8 cellular contexts compared by ENCODE assay signal in the genomic region with DNA sequence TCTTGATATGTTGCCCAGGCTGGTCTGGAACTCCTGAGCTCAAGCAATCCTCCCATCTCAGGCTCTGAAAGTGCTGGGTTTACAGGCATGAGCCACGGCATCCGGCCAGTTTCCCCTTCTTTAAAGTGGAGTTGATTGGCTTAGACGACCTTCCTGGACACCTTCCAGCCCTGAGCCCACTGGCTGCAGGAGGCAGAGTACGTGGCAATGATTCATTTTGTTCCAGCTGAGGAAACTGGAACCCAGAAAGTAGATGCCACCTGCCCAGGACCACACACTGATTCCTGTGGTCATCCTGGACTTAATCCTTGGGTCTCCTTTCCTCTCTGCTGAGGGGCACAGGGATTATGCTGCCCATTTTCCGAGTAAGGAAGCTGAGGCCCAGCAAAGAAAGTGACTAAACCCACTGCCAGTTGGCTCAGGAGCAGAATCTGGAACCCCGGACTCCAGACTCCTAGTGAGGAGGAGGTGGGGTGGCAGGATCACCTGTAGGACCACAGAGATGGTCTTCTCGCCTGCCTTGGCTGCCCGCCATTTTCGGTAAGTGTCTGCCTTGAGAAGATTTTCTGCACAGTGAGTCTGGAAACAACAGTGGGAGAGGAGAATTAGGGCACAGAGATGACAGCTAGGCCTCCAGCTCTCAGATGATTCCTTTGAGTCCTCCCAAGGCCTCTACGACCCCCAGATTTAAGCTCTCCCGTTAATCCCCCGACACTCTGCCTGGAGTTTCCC. TPM values are rescaled to one million over a fixed set of nuclear protein-coding genes. Genes with fewer than 3 reads are reported as not detected.
A peak's percentile ranks its signal among the peaks of the same experiment; 100 is the strongest.
DNase-seq lines count a peak whose midpoint lies in the region; ATAC-seq, FAIRE-seq and TF ChIP-seq lines count a peak whose summit lies in the region.

No MANE protein-coding gene starts in this region.

- H3K36me3 ChIP-seq in HUES64 (ENCODE audit: insufficient read depth, low read length) = peaks cover 23% of the 10 kb centered on the region; the same call in 1 of the 2 replicates
- peaks cover 5% of the 10 kb centered on the region for H3K36me3 ChIP-seq in astrocyte (ENCODE audit: insufficient read depth, low read length)
- H3K36me3 ChIP-seq in upper lobe of left lung = peaks cover 0 to 13% (median 2%) of the 10 kb centered on the region in 4 donors

- no peak for TF ChIP-seq POLR2A in lower leg skin (IDR thresholded peaks at IDR 0.05)
- no peak for TF ChIP-seq POLR2A in upper lobe of left lung (IDR thresholded peaks at IDR 0.05)

- peak overlapping the region; percentile 81 for H2AFZ ChIP-seq in astrocyte (ENCODE audit: low read depth, low read length)

- peak overlapping the region; percentile 97 for H3K4me2 ChIP-seq in astrocyte (ENCODE audit: low read length)

- no peak for FAIRE-seq in astrocyte (lab: Jason Lieb, UNC)

- TF ChIP-seq CTCF in AG10803 (conservative IDR thresholded peaks at IDR 0.05; ENCODE audit: low read length) (no peak), astrocyte (IDR thresholded peaks at IDR 0.05; ENCODE audit: insufficient read depth, low read depth, low read length) (no peak), lower leg skin (IDR thresholded peaks at IDR 0.05) (no peak), upper lobe of left lung (IDR thresholded peaks at IDR 0.05) (no peak)

- H3K9me3 Mint-ChIP-seq in astrocyte (ENCODE audit: unreplicated experiment) = peaks cover 2% of the 10 kb centered on the region

- peaks cover 8% of the 10 kb centered on the region for H3K27me3 Mint-ChIP-seq in astrocyte (ENCODE audit: low read depth, unreplicated experiment)

- peaks cover 10% of the 10 kb centered on the region; the same call in 1 of the 2 replicates for H3K4me1 ChIP-seq in HUES64 (ENCODE audit: insufficient read depth, low read length)
- peaks cover 11% of the 10 kb centered on the region for H3K4me1 ChIP-seq in astrocyte (ENCODE audit: insufficient read depth, low read length)
- H3K4me1 ChIP-seq in upper lobe of left lung = peaks cover 12 to 35% (median 22%) of the 10 kb centered on the region in 4 donors

- peaks cover 2% of the 10 kb centered on the region for H3K4me1 Mint-ChIP-seq in astrocyte (ENCODE audit: low read depth, unreplicated experiment)

- H3K79me2 ChIP-seq in astrocyte (ENCODE audit: insufficient read depth, low read length) = peaks cover 28% of the 10 kb centered on the region

- peak overlapping the region; percentile 95 for H3K4me3 Mint-ChIP-seq in astrocyte (ENCODE audit: unreplicated experiment)

- ATAC-seq in upper lobe of left lung (ENCODE audit: low FRiP score in 2 of 2) (no peak), GM19463 (IDR thresholded peaks at IDR 0.05; ENCODE audit: unreplicated experiment) (no peak)

- no peak for DNase-seq in AG10803 (ENCODE audit: low read depth)
- DNase-seq in astrocyte (ENCODE audit: low read depth) = peak; percentile 64
- no peak for DNase-seq in lower leg skin (ENCODE audit: low spot score in 2 of 2)
- no peak for DNase-seq in upper lobe of left lung
- no peak for DNase-seq in AG20443 (ENCODE audit: low spot score)
- no peak for DNase-seq in ureter (ENCODE audit: low spot score)

- peak overlapping the region; percentile 72 for H3K27ac ChIP-seq in HUES64 (ENCODE audit: low read depth, low read length)
- H3K27ac ChIP-seq in astrocyte (ENCODE audit: low read depth, low read length) = peak overlapping the region; percentile 85
- H3K27ac ChIP-seq in upper lobe of left lung = peak overlapping the region; percentile 88 to 92 (median 89)

- H3K9me3 ChIP-seq in HUES64 (ENCODE audit: insufficient read depth, low read depth, low read length) (no peaks in the 10 kb centered on the region), astrocyte (ENCODE audit: insufficient read depth, low read depth, low read length) (no peaks in the 10 kb centered on the region), upper lobe of left lung (no peaks in the 10 kb centered on the region)

- peak overlapping the region; percentile 77 for H3K27ac Mint-ChIP-seq in astrocyte (ENCODE audit: unreplicated experiment)

- H3K4me3 ChIP-seq in AG10803 (ENCODE audit: low read length) (peak overlapping the region; percentile 94), HUES64 (ENCODE audit: low read length) (peak overlapping the region; percentile 90), astrocyte (ENCODE audit: insufficient read depth, low read depth, low read length) (peak overlapping the region; percentile 90), lower leg skin (ENCODE audit: low read depth, poor library complexity, severe bottlenecking) (peak overlapping the region; percentile 65), upper lobe of left lung (peak overlapping the region; percentile 80 to 91 (median 86))

- H3K27me3 ChIP-seq in HUES64 (ENCODE audit: insufficient read depth, low read length) (no peaks in the 10 kb centered on the region), astrocyte (ENCODE audit: insufficient read depth, low read length) (no peaks in the 10 kb centered on the region), upper lobe of left lung (no peaks in the 10 kb centered on the region)

- intact Hi-C loops in lower leg skin (cut with DNase I; ENCODE audit: low total_unique reads) = no loop called here

- 64% methylated on average over 12 of the region's 12 CpGs for WGBS in HUES64
- WGBS in lower leg skin, 2 donors = 26 to 29% methylated on average over 12 of the region's 12 CpGs
- WGBS in upper lobe of left lung, 2 donors = 26 to 32% methylated on average over 12 of the region's 12 CpGs

- no peak for TF ChIP-seq EP300 in upper lobe of left lung (IDR thresholded peaks at IDR 0.05)

- peaks cover 10% of the 10 kb centered on the region for H4K20me1 ChIP-seq in astrocyte (ENCODE audit: insufficient read depth, low read length)

- peaks cover 6% of the 10 kb centered on the region for H3K36me3 Mint-ChIP-seq in astrocyte (ENCODE audit: low read depth, unreplicated experiment)

- H3K9ac ChIP-seq in HUES64 (ENCODE audit: low read depth, low read length) (peak overlapping the region; percentile 87), astrocyte (ENCODE audit: low read length) (peak overlapping the region; percentile 95)

RNA-seq across cellular contexts. Expression of a gene that starts 0.7 kb away (rescaled TPM):
- 34.3 TPM for polyA plus RNA-seq in HUES64 (2013, experiment 1 of 2)
- polyA plus RNA-seq in HUES64 (2013, experiment 2 of 2) = 39.1 TPM
- total RNA-seq in astrocyte = 14.6 and 14.7 TPM in 2 replicates
- 10 to 100 TPM; 27.9 to 37.6 (median 31.5) TPM for total RNA-seq in lower leg skin
- total RNA-seq in upper lobe of left lung = 10 to 100 TPM; 24.2 to 30.1 (median 26.4) TPM
- 20.3 TPM for total RNA-seq in ureter

RNA-seq across cellular contexts. Expression of a gene that starts 1.0 kb away (rescaled TPM):
- 2.6 TPM for polyA plus RNA-seq in HUES64 (2013, experiment 1 of 2)
- polyA plus RNA-seq in HUES64 (2013, experiment 2 of 2) = 3.9 TPM
- total RNA-seq in astrocyte (0.30 and 0.96 TPM in 2 replicates), lower leg skin (10 to 100 TPM in 1 of 4 donors, 1 to 10 TPM in 2, under 1 TPM in 1; 0.99 to 16.4 (median 3.1) TPM), upper lobe of left lung (1 to 10 TPM; 1.8 to 9.4 (median 4.1) TPM), ureter (11.8 TPM)

RNA-seq across cellular contexts. Expression of a gene that starts 21.3 kb away (rescaled TPM):
- polyA plus RNA-seq in HUES64 (2013, experiment 1 of 2) = 8.2 TPM
- polyA plus RNA-seq in HUES64 (2013, experiment 2 of 2) = 7.2 TPM
- total RNA-seq in astrocyte (49.8 and 60.7 TPM in 2 replicates), lower leg skin (10 to 100 TPM; 17.4 to 38.9 (median 21.7) TPM), upper lobe of left lung (10 to 100 TPM; 17.2 to 25.1 (median 23.2) TPM), ureter (20.8 TPM)

RNA-seq across cellular contexts. Expression of a gene that starts 21.8 kb away (rescaled TPM):
- 9.9 TPM for polyA plus RNA-seq in HUES64 (2013, experiment 1 of 2)
- polyA plus RNA-seq in HUES64 (2013, experiment 2 of 2) = 9.3 TPM
- total RNA-seq in astrocyte (13.8 and 14.5 TPM in 2 replicates), lower leg skin (10 to 100 TPM in 3 of 4 donors, 1 to 10 TPM in 1; 4.8 to 16.8 (median 14.3) TPM), upper lobe of left lung (10 to 100 TPM in 3 of 6 donors, 1 to 10 TPM in 3; 3.1 to 15.6 (median 7.8) TPM), ureter (20.4 TPM)

RNA-seq across cellular contexts. Expression of a gene that starts 37.3 kb away (rescaled TPM):
- 0.10 TPM for polyA plus RNA-seq in HUES64 (2013, experiment 1 of 2)
- not detected for polyA plus RNA-seq in HUES64 (2013, experiment 2 of 2)
- total RNA-seq in astrocyte (0.23 TPM in 1 of 2 replicates, not detected in the other), lower leg skin (under 1 TPM; 0.15 to 0.27 (median 0.17) TPM), upper lobe of left lung (1 to 10 TPM in 2 of 6 donors, under 1 TPM in 3, not detected in 1; 0.17 to 2.1 (median 0.30) TPM), ureter (1.0 TPM)
